ENCODE assay signal across 10 cellular contexts in the genomic region with DNA sequence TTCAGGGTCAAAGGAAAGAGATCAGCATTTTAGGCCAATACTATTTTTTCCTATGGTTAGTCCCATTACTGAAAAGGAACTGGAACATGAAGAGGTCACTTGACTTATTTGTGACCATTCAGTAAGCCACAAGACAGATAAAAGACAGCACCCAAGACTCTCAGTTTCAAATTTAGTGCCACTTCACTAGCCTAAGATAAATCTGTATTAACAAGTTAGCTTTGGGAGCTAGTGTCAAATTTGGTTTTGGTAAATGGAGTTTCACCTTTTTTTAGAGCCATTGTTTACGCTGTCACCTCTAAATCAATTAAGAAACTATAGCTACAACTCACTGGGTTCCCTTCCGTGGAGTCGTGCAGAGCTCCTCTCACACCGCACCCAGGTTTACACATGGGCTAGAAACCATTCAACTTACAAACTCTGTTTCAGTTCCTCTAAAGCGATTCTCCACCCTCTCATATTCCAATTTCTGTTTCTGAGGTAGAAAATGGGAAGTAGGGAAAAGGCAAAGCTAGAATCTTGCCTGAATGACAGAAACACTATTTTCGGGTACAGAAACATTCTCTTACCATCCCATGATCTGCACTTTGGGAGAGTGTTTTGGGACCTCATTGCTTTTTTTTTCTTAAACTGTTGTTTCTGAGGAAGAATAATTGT. TPM values are rescaled to one million over a fixed set of nuclear protein-coding genes. Genes with fewer than 3 reads are reported as not detected.
DNase-seq lines count a peak whose midpoint lies in the region; ATAC-seq, FAIRE-seq and TF ChIP-seq lines count a peak whose summit lies in the region.
"Had no signal": no experiment of that assay in that cellular context is flagged by ENCODE, and none has a peak within 500 bp of the region (broad histone marks: within the 10 kb centered on the region; RNA-seq: fewer than 3 reads in every experiment).

No MANE protein-coding gene starts in this region.

- DNase-seq in medulla oblongata (ENCODE audit: extremely low spot score) (peak; percentile 65), frontal cortex (ENCODE audit: low spot score in 2 of 2) (no peak), ovary (no peak), D721Med (ENCODE audit: insufficient read length, low spot score) (no peak), T-helper 9 cell (no peak)
- DNase-seq: NCI-H1105 treated with DMSO at 0.1 percent for 48 hours had no signal

- H3K27ac ChIP-seq in ovary: no peak overlapping the region
- H3K27ac ChIP-seq: adrenal gland had no signal

- WGBS in ovary, 3 donors: 91 to 97% (median 95%) methylated on average over 6 of the region's 6 CpGs

- no peaks in the 10 kb centered on the region for H3K4me1 ChIP-seq in ovary (ENCODE audit: insufficient read depth)
- H3K4me1 ChIP-seq: adrenal gland had no signal

- no peaks in the 10 kb centered on the region for H3K9me3 ChIP-seq in ovary
- H3K9me3 ChIP-seq: adrenal gland had no signal

- H3K36me3 ChIP-seq in ovary: no peaks in the 10 kb centered on the region

- TF ChIP-seq EP300 in ovary (IDR thresholded peaks at IDR 0.05): no peak

- no peak overlapping the region for H3K4me3 ChIP-seq in ovary
- H3K4me3 ChIP-seq: adrenal gland had no signal

- intact Hi-C loops in ovary (cut with DNase I): no loop called here

- TF ChIP-seq POLR2A in ovary (IDR thresholded peaks at IDR 0.05): no peak

- TF ChIP-seq CTCF in ovary (IDR thresholded peaks at IDR 0.05) (no peak), D721Med (IDR thresholded peaks at IDR 0.05; ENCODE audit: insufficient read depth, missing control alignments) (no peak)

- FAIRE-seq in frontal cortex (lab: Jason Lieb, UNC): no peak
- FAIRE-seq in D721Med (lab: Jason Lieb, UNC): no peak

- H3K27me3 ChIP-seq in ovary: no peaks in the 10 kb centered on the region
- H3K27me3 ChIP-seq: adrenal gland had no signal

- ATAC-seq in GM18907 (IDR thresholded peaks at IDR 0.05; ENCODE audit: unreplicated experiment) (peak; percentile 76), HG02610 (IDR thresholded peaks at IDR 0.05; ENCODE audit: unreplicated experiment) (peak; percentile 81), HG03575 (IDR thresholded peaks at IDR 0.05; ENCODE audit: extremely low read depth, insufficient number of reproducible peaks, low FRiP score, unreplicated experiment) (peak; percentile 35)

RNA-seq across cellular contexts. Expression of a gene that starts 14.3 kb away (rescaled TPM):
- total RNA-seq in frontal cortex: 23.6 TPM
- 10 to 100 TPM; 21.0 to 57.6 (median 31.0) TPM for total RNA-seq in ovary
- polyA plus RNA-seq in ovary: 10 to 100 TPM; 26.9 to 32.0 TPM

RNA-seq across cellular contexts. Expression of a gene that starts 18.6 kb away (rescaled TPM):
- total RNA-seq in frontal cortex (15.9 TPM), ovary (10 to 100 TPM in 4 of 7 donors, 1 to 10 TPM in 3; 2.9 to 13.0 (median 11.1) TPM)
- 1 to 10 TPM; 5.4 to 9.7 TPM for polyA plus RNA-seq in ovary

RNA-seq across cellular contexts. Expression of a gene that starts 43.5 kb away (rescaled TPM):
- 6.5 TPM for total RNA-seq in frontal cortex
- 1 to 10 TPM in 2 of 7 donors, under 1 TPM in 5; 0.13 to 1.4 (median 0.48) TPM for total RNA-seq in ovary
- polyA plus RNA-seq in ovary: under 1 TPM; 0.15 to 0.77 TPM
